Comparison of ENCODE assay signal across 17 cellular contexts in genomic region chr12:75759196-75759595, GRCh38.
"Had no signal": no experiment of that assay in that cellular context is flagged by ENCODE, and none has a peak within 500 bp of the region (broad histone marks: within the 10 kb centered on the region; RNA-seq: fewer than 3 reads in every experiment).

No MANE protein-coding gene starts in this region.

- H3K27me3 ChIP-seq: body of pancreas, gastrocnemius medialis, neutrophil, tibial artery had no signal

- H3K4me3 Mint-ChIP-seq: activated CD4-positive, alpha-beta memory T cell treated with anti-CD3 and anti-CD28 coated beads, Interleukin-2, amount 10 ng/mL, durations not matched to agents 7 days and 5 days; activated CD4-positive, alpha-beta T cell treated with anti-CD3 and anti-CD28 coated beads for 36 hours; activated T-cell treated with anti-CD3 and anti-CD28 coated beads, Interleukin-2, amount 50 U/mL, for 24 hours; naive thymus-derived CD8-positive, alpha-beta T cell; stimulated activated naive B cell treated with anti-CD40 and anti-IgM and Interleukin-4, amounts not matched to agents 10 μg/mL and 1 μg/mL and 100 μg/mL, for 72 hours had no signal

- H3K27ac ChIP-seq: body of pancreas, gastrocnemius medialis, neutrophil, tibial artery had no signal

- H3K36me3 ChIP-seq: gastrocnemius medialis, neutrophil, tibial artery had no signal

- ATAC-seq: body of pancreas; naive thymus-derived CD8-positive, alpha-beta T cell had no signal

- DNase-seq: activated CD4-positive, alpha-beta memory T cell treated with anti-CD3 and anti-CD28 coated beads, Interleukin-2, amount 10 ng/mL, durations not matched to agents 7 days and 5 days; activated CD4-positive, alpha-beta T cell treated with anti-CD3 and anti-CD28 coated beads for 36 hours; activated effector memory CD4-positive, alpha-beta T cell treated with anti-CD3 and anti-CD28 coated beads, Interleukin-2, amount 50 U/mL, for 16 hours; activated T-cell treated with anti-CD3 and anti-CD28 coated beads, Interleukin-2, amount 50 U/mL, for 24 hours; body of pancreas; effector memory CD4-positive, alpha-beta T cell; gastrocnemius medialis; naive thymus-derived CD8-positive, alpha-beta T cell; retina; stimulated activated CD4-positive, alpha-beta T cell treated with anti-CD3 and anti-CD28 coated beads, Interleukin-4, amount 100 ng/mL, for 1 hour; stimulated activated naive B cell treated with anti-CD40 and anti-IgM and Interleukin-4, amounts not matched to agents 10 μg/mL and 1 μg/mL and 100 μg/mL, for 72 hours; T-helper 2 cell; tibial artery had no signal

- H3K4me3 ChIP-seq: body of pancreas, gastrocnemius medialis, lung, tibial artery had no signal

- FAIRE-seq: urothelium cell line had no signal

- H3K27ac Mint-ChIP-seq: activated CD4-positive, alpha-beta memory T cell treated with anti-CD3 and anti-CD28 coated beads, Interleukin-2, amount 10 ng/mL, durations not matched to agents 7 days and 5 days; activated CD4-positive, alpha-beta T cell treated with anti-CD3 and anti-CD28 coated beads for 36 hours; activated naive CD4-positive, alpha-beta T cell treated with anti-CD3 and anti-CD28 coated beads, Interleukin-2, amount 50 U/mL, for 72 hours; naive thymus-derived CD8-positive, alpha-beta T cell; stimulated activated naive B cell treated with anti-CD40 and anti-IgM and Interleukin-4, amounts not matched to agents 10 μg/mL and 1 μg/mL and 100 μg/mL, for 72 hours had no signal

- H3K4me1 ChIP-seq: gastrocnemius medialis had no signal

- H3K36me3 Mint-ChIP-seq: activated naive CD4-positive, alpha-beta T cell treated with anti-CD3 and anti-CD28 coated beads, Interleukin-2, amount 50 U/mL, for 72 hours; naive thymus-derived CD8-positive, alpha-beta T cell; stimulated activated naive B cell treated with anti-CD40 and anti-IgM and Interleukin-4, amounts not matched to agents 10 μg/mL and 1 μg/mL and 100 μg/mL, for 72 hours had no signal

- H3K9me3 ChIP-seq: body of pancreas, gastrocnemius medialis, neutrophil, tibial artery had no signal

- H3K9me3 Mint-ChIP-seq: activated CD4-positive, alpha-beta memory T cell treated with anti-CD3 and anti-CD28 coated beads, Interleukin-2, amount 10 ng/mL, durations not matched to agents 7 days and 5 days; activated naive CD4-positive, alpha-beta T cell treated with anti-CD3 and anti-CD28 coated beads, Interleukin-2, amount 50 U/mL, for 72 hours; activated T-cell treated with anti-CD3 and anti-CD28 coated beads, Interleukin-2, amount 50 U/mL, for 24 hours; naive thymus-derived CD8-positive, alpha-beta T cell; stimulated activated naive B cell treated with anti-CD40 and anti-IgM and Interleukin-4, amounts not matched to agents 10 μg/mL and 1 μg/mL and 100 μg/mL, for 72 hours had no signal
